Comparison of ENCODE assay signal across 1 cellular context in genomic region chr17:75571885-75572215, GRCh38.
TF ChIP-seq lines count a peak whose summit lies in the region.

No MANE protein-coding gene starts in this region.

TF ChIP-seq in endothelial cell of umbilical vein, 7 proteins besides CTCF, POLR2A, EP300 and RAD21:
- TF ChIP-seq POLR2AphosphoS5 (IDR thresholded peaks at IDR 0.05; ENCODE audit: insufficient read depth, low read depth, low read length), result no peak
- TF ChIP-seq GATA2 (IDR thresholded peaks at IDR 0.05; ENCODE audit: insufficient read depth, insufficient read length, low read depth, low read length), result no peak
